ENCODE assay signal across 14 cellular contexts in the genomic region with DNA sequence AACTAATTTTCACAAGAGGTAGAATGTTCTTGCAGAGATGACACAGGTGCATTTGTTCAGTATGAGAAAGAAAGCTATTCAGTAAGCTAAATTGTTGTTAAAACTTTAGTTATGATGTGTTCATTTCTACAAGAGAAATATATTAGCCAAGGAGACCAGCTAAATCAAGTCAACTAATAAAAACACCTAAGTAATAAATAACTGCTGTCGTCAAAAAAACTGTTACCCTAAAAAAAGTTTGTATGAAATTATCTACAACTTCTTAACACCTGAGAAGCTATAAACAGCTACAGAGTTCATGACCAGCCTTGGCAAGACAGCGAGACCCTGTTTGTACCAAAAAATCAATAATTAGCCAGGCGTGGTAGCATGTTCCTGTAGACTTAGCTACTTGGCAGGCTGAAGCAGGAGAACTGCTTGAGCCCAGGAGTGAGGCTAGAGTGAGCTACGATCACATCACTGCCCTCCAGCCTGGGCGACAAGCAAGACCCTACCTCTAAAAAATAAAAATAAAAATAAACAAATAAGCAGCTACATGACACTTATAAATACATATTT.
DNase-seq lines count a peak whose midpoint lies in the region; ATAC-seq and TF ChIP-seq lines count a peak whose summit lies in the region.
"Had no signal": no experiment of that assay in that cellular context is flagged by ENCODE, and none has a peak within 500 bp of the region (broad histone marks: within the 10 kb centered on the region; RNA-seq: fewer than 3 reads in every experiment).

No MANE protein-coding gene starts in this region.

- intact Hi-C loops in PC-9 (cut with micrococcal nuclease; ENCODE audit: unreplicated experiment): no loop called here

- no peak overlapping the region for H3K27ac ChIP-seq in PC-9
- H3K27ac ChIP-seq: RWPE1, upper lobe of right lung had no signal

- H2AFZ ChIP-seq in PC-9: no peak overlapping the region

- no peaks in the 10 kb centered on the region for H3K9me2 ChIP-seq in PC-9 (ENCODE audit: insufficient read depth)

- H3K27me3 ChIP-seq in PC-9 (ENCODE audit: insufficient read depth, low read depth): no peaks in the 10 kb centered on the region
- H3K27me3 ChIP-seq: upper lobe of right lung had no signal

- H3K4me3 ChIP-seq in epithelial cell of proximal tubule (ENCODE audit: low read depth, low read length) (no peak overlapping the region), PC-9 (no peak overlapping the region)
- H3K4me3 ChIP-seq: upper lobe of right lung had no signal

- no peaks in the 10 kb centered on the region for H3K4me1 ChIP-seq in PC-9 (replicated peaks; ENCODE audit: insufficient read depth)

- no peaks in the 10 kb centered on the region for H3K9me3 ChIP-seq in PC-9 (ENCODE audit: insufficient read depth, low read depth)
- H3K9me3 ChIP-seq: upper lobe of right lung had no signal

- no peak overlapping the region for H3K4me2 ChIP-seq in PC-9

- peaks cover 38% of the 10 kb centered on the region for H3K79me2 ChIP-seq in PC-9 (ENCODE audit: low read depth)

- peaks cover 4% of the 10 kb centered on the region; the same call in 1 of the 2 replicates for H4K20me1 ChIP-seq in PC-9 (ENCODE audit: insufficient read depth)

- CTCF ChIA-PET in PC-9 (lab: Charles Lee): no interaction called here

- DNase-seq in Ammon's horn (ENCODE audit: low spot score): peak; percentile 8
- peak; percentile 38 for DNase-seq in epithelial cell of proximal tubule (ENCODE audit: low read depth)
- DNase-seq in T1000 (lab: John Stamatoyannopoulos, UW): no peak
- DNase-seq in GM19238 (ENCODE audit: insufficient read length, low spot score): no peak
- DNase-seq in PC-9: no peak
- DNase-seq: anterior cingulate cortex, immature natural killer cell, NCI-H187, upper lobe of right lung had no signal

- H3K36me3 ChIP-seq in PC-9 (ENCODE audit: low read depth): peaks cover 6% of the 10 kb centered on the region; the same call in 1 of the 2 replicates

- H3F3A ChIP-seq in PC-9 (ENCODE audit: insufficient read depth, low read depth): no peaks in the 10 kb centered on the region

- TF ChIP-seq CTCF in epithelial cell of proximal tubule (conservative IDR thresholded peaks at IDR 0.05; ENCODE audit: low read depth, low read length) (no peak), PC-9 (conservative IDR thresholded peaks at IDR 0.05) (no peak)

- BruUV-seq in PC-9 (replicated peaks; lab: Mats Ljungman, UMichigan): no TSS peak

- ATAC-seq in GM19043 (IDR thresholded peaks at IDR 0.05; ENCODE audit: low read depth, unreplicated experiment) (peak; percentile 78), HG03139 (IDR thresholded peaks at IDR 0.05; ENCODE audit: unreplicated experiment) (peak; percentile 82), GM21526 (IDR thresholded peaks at IDR 0.05; ENCODE audit: low FRiP score, unreplicated experiment) (no peak)
- ATAC-seq: natural killer cell treated with Interleukin-12 subunit alpha and Interleukin-12 subunit beta and Interleukin-15 and Interleukin-18, amount 100 ng/mL, for 72 hours; upper lobe of right lung had no signal

- POLR2A ChIA-PET in PC-9 (lab: Charles Lee; ENCODE audit: unreplicated experiment): no interaction called here

Comparison
In these comparisons a context has a peak if more than half of its experiments do, and no peak if none do; other contexts are left out.
1. DNase-seq: peak in Ammon's horn (single experiment) and epithelial cell of proximal tubule (single experiment); none in T1000 (single experiment), GM19238 (single experiment) and PC-9 (0 of 2).